Comparison of ENCODE assay signal across 27 cellular contexts in genomic region chr15:52118969-52119749, GRCh38. TPM values are rescaled to one million over a fixed set of nuclear protein-coding genes. Genes with fewer than 3 reads are reported as not detected.
"Had no signal": no experiment of that assay in that cellular context is flagged by ENCODE, and none has a peak within 500 bp of the region (broad histone marks: within the 10 kb centered on the region; RNA-seq: fewer than 3 reads in every experiment).

No MANE protein-coding gene starts in this region.

- DNase-seq: activated CD4-positive, alpha-beta memory T cell treated with anti-CD3 and anti-CD28 coated beads, Interleukin-2, amount 10 ng/mL, durations not matched to agents 7 days and 5 days; activated CD4-positive, alpha-beta T cell treated with anti-CD3 and anti-CD28 coated beads for 1 hour; activated CD4-positive, alpha-beta T cell treated with anti-CD3 and anti-CD28 coated beads, Interleukin-2, amount 10 ng/mL, durations not matched to agents 7 days and 5 days; activated CD8-positive, alpha-beta memory T cell treated with anti-CD3 and anti-CD28 coated beads, Interleukin-2, amount 50 U/mL, for 48 hours; activated gamma-delta T cell; activated naive CD4-positive, alpha-beta T cell treated with anti-CD3 and anti-CD28 coated beads, Interleukin-2, amount 10 ng/mL, durations not matched to agents 7 days and 5 days; activated naive CD8-positive, alpha-beta T cell treated with anti-CD3 and anti-CD28 coated beads, Interleukin-2, amount 50 U/mL, for 24 hours; activated T-cell treated with anti-CD3 and anti-CD28 coated beads, Interleukin-2, amount 50 U/mL, for 24 hours; anterior cingulate cortex; effector CD8-positive, alpha-beta T cell; left ventricle myocardium inferior; retina; stimulated activated CD4-positive, alpha-beta T cell treated with anti-CD3 and anti-CD28 coated beads, Interleukin-4, amount 100 ng/mL, for 24 hours; T-helper 17 cell; T1000; tibial artery; upper lobe of right lung had no signal

- ATAC-seq: activated naive CD8-positive, alpha-beta T cell treated with anti-CD3 and anti-CD28 coated beads, Interleukin-2, amount 50 U/mL, for 24 hours; sciatic nerve; stimulated activated memory B cell treated with anti-CD40 and anti-IgM and Interleukin-4, amounts not matched to agents 10 μg/mL and 1 μg/mL and 100 μg/mL, for 72 hours; T-helper 17 cell; upper lobe of right lung; WTC11 had no signal

- H3K4me3 ChIP-seq: left ventricle myocardium inferior, lung, ovary, prostate gland, skin epidermis, suprapubic skin, tibial artery, upper lobe of right lung had no signal

- H3K27ac Mint-ChIP-seq: activated CD4-positive, alpha-beta memory T cell treated with anti-CD3 and anti-CD28 coated beads, Interleukin-2, amount 10 ng/mL, durations not matched to agents 7 days and 5 days; activated CD4-positive, alpha-beta T cell treated with anti-CD3 and anti-CD28 coated beads, Interleukin-2, amount 10 ng/mL, durations not matched to agents 7 days and 5 days; activated naive CD4-positive, alpha-beta T cell treated with anti-CD3 and anti-CD28 coated beads, Interleukin-2, amount 10 ng/mL, durations not matched to agents 7 days and 5 days; activated naive CD8-positive, alpha-beta T cell treated with anti-CD3 and anti-CD28 coated beads, Interleukin-2, amount 50 U/mL, for 24 hours; activated T-cell treated with anti-CD3 and anti-CD28 coated beads, Interleukin-2, amount 50 U/mL, for 24 hours; nephron; stimulated activated memory B cell treated with anti-CD40 and anti-IgM and Interleukin-4, amounts not matched to agents 10 μg/mL and 1 μg/mL and 100 μg/mL, for 72 hours; WTC11 had no signal

- H3K27ac ChIP-seq: left ventricle myocardium inferior, ovary, prostate gland, skin epidermis, suprapubic skin, tibial artery, upper lobe of right lung had no signal

- H3K4me1 ChIP-seq: left ventricle myocardium inferior, prostate gland, suprapubic skin, tibial artery, upper lobe of right lung had no signal

- H3K27me3 Mint-ChIP-seq: activated T-cell treated with anti-CD3 and anti-CD28 coated beads, Interleukin-2, amount 50 U/mL, for 24 hours; central memory CD8-positive, alpha-beta T cell; stimulated activated memory B cell treated with anti-CD40 and anti-IgM and Interleukin-4, amounts not matched to agents 10 μg/mL and 1 μg/mL and 100 μg/mL, for 72 hours; T-helper 17 cell had no signal

- H3K27me3 ChIP-seq: ovary, suprapubic skin, tibial artery, upper lobe of right lung had no signal

- H3K9me3 Mint-ChIP-seq: activated CD4-positive, alpha-beta memory T cell treated with anti-CD3 and anti-CD28 coated beads, Interleukin-2, amount 10 ng/mL, durations not matched to agents 7 days and 5 days; activated CD4-positive, alpha-beta T cell treated with anti-CD3 and anti-CD28 coated beads, Interleukin-2, amount 10 ng/mL, durations not matched to agents 7 days and 5 days; activated naive CD4-positive, alpha-beta T cell treated with anti-CD3 and anti-CD28 coated beads, Interleukin-2, amount 10 ng/mL, durations not matched to agents 7 days and 5 days; activated naive CD8-positive, alpha-beta T cell treated with anti-CD3 and anti-CD28 coated beads, Interleukin-2, amount 50 U/mL, for 24 hours; activated T-cell treated with anti-CD3 and anti-CD28 coated beads, Interleukin-2, amount 50 U/mL, for 24 hours; central memory CD8-positive, alpha-beta T cell; nephron; stimulated activated memory B cell treated with anti-CD40 and anti-IgM and Interleukin-4, amounts not matched to agents 10 μg/mL and 1 μg/mL and 100 μg/mL, for 72 hours; WTC11 had no signal

- H3K9me3 ChIP-seq: left ventricle myocardium inferior, ovary, prostate gland, suprapubic skin, tibial artery, upper lobe of right lung had no signal

- H3K36me3 ChIP-seq: left ventricle myocardium inferior, ovary, prostate gland, suprapubic skin, upper lobe of right lung had no signal

- H3K4me1 Mint-ChIP-seq: central memory CD8-positive, alpha-beta T cell; stimulated activated memory B cell treated with anti-CD40 and anti-IgM and Interleukin-4, amounts not matched to agents 10 μg/mL and 1 μg/mL and 100 μg/mL, for 72 hours had no signal

- H3K4me3 Mint-ChIP-seq: activated CD4-positive, alpha-beta memory T cell treated with anti-CD3 and anti-CD28 coated beads, Interleukin-2, amount 10 ng/mL, durations not matched to agents 7 days and 5 days; activated CD4-positive, alpha-beta T cell treated with anti-CD3 and anti-CD28 coated beads, Interleukin-2, amount 10 ng/mL, durations not matched to agents 7 days and 5 days; activated naive CD4-positive, alpha-beta T cell treated with anti-CD3 and anti-CD28 coated beads, Interleukin-2, amount 10 ng/mL, durations not matched to agents 7 days and 5 days; activated naive CD8-positive, alpha-beta T cell treated with anti-CD3 and anti-CD28 coated beads, Interleukin-2, amount 50 U/mL, for 24 hours; activated T-cell treated with anti-CD3 and anti-CD28 coated beads, Interleukin-2, amount 50 U/mL, for 24 hours; central memory CD8-positive, alpha-beta T cell; nephron; stimulated activated memory B cell treated with anti-CD40 and anti-IgM and Interleukin-4, amounts not matched to agents 10 μg/mL and 1 μg/mL and 100 μg/mL, for 72 hours; T-helper 17 cell; WTC11 had no signal

RNA-seq across cellular contexts. Expression of gene BCL2L10, which starts 6.6 kb away (rescaled TPM):
- total RNA-seq: activated CD4-positive, alpha-beta memory T cell treated with anti-CD3 and anti-CD28 coated beads, Interleukin-2, amount 10 ng/mL, durations not matched to agents 7 days and 5 days; left ventricle myocardium inferior; sciatic nerve; T-helper 17 cell; upper lobe of right lung had no signal
